In the genomic region with DNA sequence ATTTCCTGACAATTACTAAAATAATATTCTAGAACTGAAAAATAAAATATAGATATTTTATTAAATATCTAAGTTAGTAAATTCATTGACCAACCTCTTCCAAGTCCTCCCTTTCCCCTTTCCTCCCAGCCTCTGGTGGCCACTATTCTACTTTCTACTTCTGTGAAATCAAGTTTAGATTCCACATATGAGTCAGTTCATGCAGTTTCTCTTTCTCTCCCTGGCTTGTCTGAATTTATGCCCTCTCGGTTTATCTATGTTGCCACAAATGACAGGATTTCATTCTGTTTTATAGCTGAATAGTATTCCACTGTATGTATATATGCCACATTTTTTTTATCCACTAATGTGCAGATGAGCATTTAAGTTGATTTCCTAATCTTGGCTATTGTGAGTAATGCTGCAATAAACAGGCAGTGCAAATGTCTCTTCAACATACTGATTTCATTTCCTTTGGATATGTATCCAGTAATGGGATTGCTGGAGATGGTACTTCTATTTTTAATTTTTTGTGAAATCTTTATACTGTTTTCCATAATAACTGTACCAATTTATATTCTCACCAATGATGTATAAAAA, we compare ENCODE assay signal across 7 cellular contexts. TPM values are rescaled to one million over a fixed set of nuclear protein-coding genes. Genes with fewer than 3 reads are reported as not detected.
A peak's percentile ranks its signal among the peaks of the same experiment; 100 is the strongest.
DNase-seq lines count a peak whose midpoint lies in the region; ATAC-seq and TF ChIP-seq lines count a peak whose summit lies in the region.

No MANE protein-coding gene starts in this region.

- intact Hi-C loops in Right ventricle myocardium inferior (cut with DNase I) = no loop called here

- H3K36me3 ChIP-seq in osteoblast (ENCODE audit: insufficient read depth, low read length) = no peaks in the 10 kb centered on the region

- no peaks in the 10 kb centered on the region for H3K9me3 ChIP-seq in osteoblast (ENCODE audit: low read depth, low read length)

- no peaks in the 10 kb centered on the region for H3K79me2 ChIP-seq in osteoblast (ENCODE audit: insufficient read depth, low read length)

- peaks cover 17% of the 10 kb centered on the region for H3K4me1 ChIP-seq in osteoblast (ENCODE audit: insufficient read depth, low read length)

- peak overlapping the region; percentile 52 for H3K4me3 ChIP-seq in osteoblast (ENCODE audit: insufficient read depth, low read length)

- ATAC-seq in GM18909 (IDR thresholded peaks at IDR 0.05; ENCODE audit: poor library complexity, unreplicated experiment) (peak; percentile 96), GM21825 (IDR thresholded peaks at IDR 0.05; ENCODE audit: unreplicated experiment) (peak; percentile 94), HG03460 (IDR thresholded peaks at IDR 0.05; ENCODE audit: unreplicated experiment) (peak; percentile 98), Right ventricle myocardium inferior (no peak)

- H3K27me3 ChIP-seq in osteoblast (ENCODE audit: insufficient read depth, low read length) = no peaks in the 10 kb centered on the region

- peak; percentile 29 for DNase-seq in osteoblast (ENCODE audit: insufficient read length, low spot score, missing footprints)
- DNase-seq in stimulated activated CD4-positive, alpha-beta T cell treated with anti-CD3 and anti-CD28 coated beads, Interleukin-4, amount 100 ng/mL, for 24 hours = no peak
- no peak for DNase-seq in Right ventricle myocardium inferior (ENCODE audit: missing footprints)
- no peak for DNase-seq in DMS79 treated with DMSO at 0.1 percent for 48 hours (lab: John Stamatoyannopoulos, UW)

- H3K4me2 ChIP-seq in osteoblast (ENCODE audit: insufficient read depth, low read length) = peak overlapping the region; percentile 70

- no peak for TF ChIP-seq CTCF in osteoblast (IDR thresholded peaks at IDR 0.05; ENCODE audit: extremely low read depth, low read depth, low read length)

- H3K27ac ChIP-seq in osteoblast (ENCODE audit: low read depth, low read length) = peak overlapping the region; percentile 4

- H4K20me1 ChIP-seq in osteoblast (ENCODE audit: insufficient read depth, low read length) = no peaks in the 10 kb centered on the region

- no peak overlapping the region for H2AFZ ChIP-seq in osteoblast (ENCODE audit: low read length)

RNA-seq across cellular contexts. Expression of a gene that starts 52.3 kb away (rescaled TPM):
- total RNA-seq in osteoblast (44.5 and 44.8 TPM in 2 replicates), Right ventricle myocardium inferior (14.6 TPM)
